ENCODE assay signal across 10 cellular contexts in the genomic region with DNA sequence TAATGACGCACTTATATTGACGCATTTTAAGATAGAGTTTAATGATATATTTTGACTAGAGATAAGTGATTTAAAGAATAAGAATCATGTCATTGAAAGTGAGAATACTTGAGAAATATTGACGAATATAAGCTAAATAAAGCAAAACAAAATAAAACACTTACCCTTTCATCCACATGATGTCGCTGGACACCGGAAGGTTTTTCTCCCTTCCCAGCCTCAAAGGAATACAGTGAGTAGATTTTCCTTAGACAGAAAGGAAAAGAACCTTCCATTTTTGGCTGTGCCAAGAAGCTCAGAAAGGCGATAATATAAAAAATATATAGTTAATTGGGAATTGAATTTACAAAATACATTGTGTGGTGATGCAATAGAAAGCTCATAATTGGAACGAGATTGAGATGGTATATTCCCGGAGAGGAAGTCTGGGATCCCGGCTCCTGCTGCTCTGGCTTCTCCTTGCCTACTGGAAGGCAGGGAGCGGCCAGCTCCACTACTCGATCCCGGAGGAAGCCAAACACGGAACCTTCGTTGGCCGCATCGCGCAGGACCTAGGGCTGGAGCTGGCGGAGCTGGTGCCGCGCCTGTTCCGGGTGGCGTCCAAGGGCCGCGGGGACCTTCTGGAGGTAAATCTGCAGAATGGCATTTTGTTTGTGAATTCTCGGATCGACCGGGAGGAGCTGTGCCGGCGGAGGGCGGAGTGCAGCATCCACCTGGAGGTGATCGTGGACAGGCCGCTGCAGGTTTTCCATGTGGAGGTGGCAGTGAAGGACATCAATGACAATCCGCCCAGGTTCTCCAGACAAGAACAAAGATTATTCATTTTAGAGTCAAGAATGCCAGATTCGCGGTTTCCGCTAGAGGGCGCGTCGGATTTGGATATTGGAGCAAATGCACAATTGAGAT. TPM values are rescaled to one million over a fixed set of nuclear protein-coding genes. Genes with fewer than 3 reads are reported as not detected.
A peak's percentile ranks its signal among the peaks of the same experiment; 100 is the strongest.
DNase-seq lines count a peak whose midpoint lies in the region; ATAC-seq, FAIRE-seq and TF ChIP-seq lines count a peak whose summit lies in the region.
"Had no signal": no experiment of that assay in that cellular context is flagged by ENCODE, and none has a peak within 500 bp of the region (broad histone marks: within the 10 kb centered on the region; RNA-seq: fewer than 3 reads in every experiment).

A gene (plus strand): TSS at position 239 of the 906 bp plus-strand sequence.

- 23 to 33% (median 29%) methylated on average over 39 of the region's 39 CpGs for WGBS in heart left ventricle, 4 donors

- ATAC-seq in heart left ventricle = no peak

- H3K9me3 ChIP-seq in heart left ventricle = peaks cover 0 to 36% (median 13%) of the 10 kb centered on the region in 12 donors
- H3K9me3 ChIP-seq in colonic mucosa = no peaks in the 10 kb centered on the region

- no peak for DNase-seq in AG04449 (ENCODE audit: low read depth, low spot score)
- DNase-seq in heart left ventricle = no peak
- DNase-seq in SIG-M5 (lab: John Stamatoyannopoulos, UW) = no peak
- DNase-seq in colonic mucosa = no peak
- no peak for DNase-seq in NCI-H2171 treated with DMSO at 0.1 percent for 48 hours (lab: John Stamatoyannopoulos, UW)
- DNase-seq in NCI-H748 (lab: John Stamatoyannopoulos, UW; ENCODE audit: unreplicated experiment) = no peak
- DNase-seq: activated gamma-delta T cell treated with Interleukin-2 at 50 U/mL for 16 hours, NCI-H69 had no signal

- H3K9ac ChIP-seq in colonic mucosa (ENCODE audit: low read depth in 2 of 2, low read length in 2 of 2) = no peak within 1 kb of the TSS

- peak; percentile 8 for TF ChIP-seq CTCF in AG04449 (IDR thresholded peaks at IDR 0.05; ENCODE audit: insufficient read depth, low read length, missing control alignments)
- peak; percentile 43; the same call in 1 of the 2 replicates for TF ChIP-seq CTCF in GM12875 (IDR thresholded peaks at IDR 0.05; ENCODE audit: borderline replicate concordance, insufficient read depth, low read depth, low read length)
- peak in 11 of 12 donors; percentile 14 to 51 (median 25) for TF ChIP-seq CTCF in heart left ventricle (IDR thresholded peaks at IDR 0.05)
- TF ChIP-seq CTCF in colonic mucosa (IDR thresholded peaks at IDR 0.05) = no peak

- FAIRE-seq in TTC549 (lab: Jason Lieb, UNC) = peak; percentile 96

- H3K27ac ChIP-seq in heart left ventricle = no peak within 1 kb of the TSS
- H3K27ac ChIP-seq in colonic mucosa = no peak within 1 kb of the TSS

- TF ChIP-seq POLR2A in heart left ventricle (IDR thresholded peaks at IDR 0.05) = no peak

- H3K4me1 ChIP-seq in heart left ventricle (no peaks in the 10 kb centered on the region), colonic mucosa (no peaks in the 10 kb centered on the region)

- H3K4me3 ChIP-seq in AG04449 (ENCODE audit: low read depth, low read length) (no peak within 1 kb of the TSS), GM12875 (ENCODE audit: low read depth, low read length) (no peak within 1 kb of the TSS), heart left ventricle (peak within 1 kb of the TSS in 3 of 12 donors; percentile 22 to 29 (median 28)), colonic mucosa (no peak within 1 kb of the TSS)

- H3K27me3 ChIP-seq in heart left ventricle (peaks cover 0 to 59% (median 6%) of the 10 kb centered on the region in 9 donors), colonic mucosa (no peaks in the 10 kb centered on the region)

- CTCF ChIA-PET in AG04449 (lab: Yijun Ruan, JAX) = no interaction called here

- POLR2A ChIA-PET in AG04449 (lab: Yijun Ruan, JAX) = no interaction called here

- intact Hi-C loops in heart left ventricle (cut with DNase I) (no loop called here), colonic mucosa (cut with DNase I) (no loop called here)

- no peaks in the 10 kb centered on the region for H3K36me3 ChIP-seq in heart left ventricle
- no peaks in the 10 kb centered on the region for H3K36me3 ChIP-seq in colonic mucosa

RNA-seq across cellular contexts. Expression of the gene that starts here (rescaled TPM):
- under 1 TPM in 4 of 9 donors, not detected in 5; 0.07 to 0.20 (median 0.08) TPM for total RNA-seq in heart left ventricle
- under 1 TPM in 1 of 2 donors, not detected in 1; 0.04 TPM for polyA plus RNA-seq in heart left ventricle
- under 1 TPM; 0.05 to 0.13 TPM for total RNA-seq in colonic mucosa
